Comparison of ENCODE assay signal across 14 cellular contexts in the genomic region with DNA sequence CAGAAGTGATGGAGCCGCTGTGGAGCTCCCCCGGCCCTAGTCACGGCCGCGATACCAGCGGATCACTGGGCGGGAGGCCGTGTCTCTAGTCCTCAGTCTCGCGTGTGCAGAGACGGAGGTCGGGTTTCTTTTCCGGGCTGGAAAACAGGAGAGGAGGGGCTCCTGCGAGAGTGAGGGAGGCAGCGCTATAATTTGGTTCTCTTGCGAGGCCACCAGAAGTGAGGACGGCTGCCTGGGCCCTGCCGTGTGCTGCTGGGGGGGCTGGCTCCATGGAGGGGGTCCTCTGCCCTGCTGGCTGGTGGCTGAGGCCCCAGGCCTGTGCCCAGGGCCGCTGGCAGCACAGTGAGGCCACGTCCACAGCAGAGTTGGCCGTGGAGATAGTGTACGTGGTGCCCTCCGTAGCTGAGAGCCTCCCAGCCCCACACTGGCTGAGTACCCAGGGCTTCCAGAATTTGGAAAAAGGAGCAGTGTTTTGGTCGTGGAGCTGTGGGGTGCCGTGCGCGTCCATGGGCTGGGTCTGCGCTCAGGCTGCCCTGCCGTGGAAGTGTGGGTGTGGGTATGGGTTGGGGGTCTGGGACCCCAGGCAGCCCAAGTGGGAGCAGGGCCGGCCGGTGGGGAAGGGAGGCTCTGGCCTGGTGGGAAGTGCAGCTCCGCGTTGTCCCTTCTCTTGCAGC. TPM values are rescaled to one million over a fixed set of nuclear protein-coding genes. Genes with fewer than 3 reads are reported as not detected.
A peak's percentile ranks its signal among the peaks of the same experiment; 100 is the strongest.
DNase-seq lines count a peak whose midpoint lies in the region; ATAC-seq and TF ChIP-seq lines count a peak whose summit lies in the region.
"Had no signal": no experiment of that assay in that cellular context is flagged by ENCODE, and none has a peak within 500 bp of the region (broad histone marks: within the 10 kb centered on the region; RNA-seq: fewer than 3 reads in every experiment).

No MANE protein-coding gene starts in this region.

- H3K4me2 ChIP-seq in parathyroid adenoma (ENCODE audit: low read length): peak overlapping the region; percentile 75

- H3K9ac ChIP-seq in HUES48 (ENCODE audit: low read depth, low read length) (no peak overlapping the region; the same call in 1 of the 2 replicates), parathyroid adenoma (no peak overlapping the region)

- no peaks in the 10 kb centered on the region for H3K9me3 Mint-ChIP-seq in CD8-positive, alpha-beta memory T cell
- H3K9me3 Mint-ChIP-seq in effector memory CD8-positive, alpha-beta T cell: no peaks in the 10 kb centered on the region

- peaks cover 80% of the 10 kb centered on the region for H3K79me2 ChIP-seq in parathyroid adenoma

- intact Hi-C loops in head of caudate nucleus (cut with DNase I): no loop called here

- peak overlapping the region in 6 of 7 donors; percentile 44 to 76 (median 67) for H3K4me3 Mint-ChIP-seq in CD8-positive, alpha-beta memory T cell
- peak overlapping the region; percentile 85 to 87 for H3K4me3 Mint-ChIP-seq in effector memory CD8-positive, alpha-beta T cell

- no peaks in the 10 kb centered on the region for H3K9me3 ChIP-seq in CD8-positive, alpha-beta memory T cell (ENCODE audit: low read length)
- no peaks in the 10 kb centered on the region for H3K9me3 ChIP-seq in HUES48 (ENCODE audit: control insufficient read depth, insufficient read depth, low read length)
- no peaks in the 10 kb centered on the region for H3K9me3 ChIP-seq in parathyroid adenoma (ENCODE audit: control insufficient read depth, low read length)

- H3K4me1 ChIP-seq in CD8-positive, alpha-beta memory T cell (ENCODE audit: insufficient read depth, low read length): peaks cover 54% of the 10 kb centered on the region
- H3K4me1 ChIP-seq in HUES48 (ENCODE audit: control insufficient read depth, insufficient read depth, low read length) (peaks cover 24% of the 10 kb centered on the region), parathyroid adenoma (peaks cover 39% of the 10 kb centered on the region)

- no peaks in the 10 kb centered on the region for H3K27me3 ChIP-seq in CD8-positive, alpha-beta memory T cell (ENCODE audit: insufficient read depth, low read length, poor library complexity, severe bottlenecking)
- H3K27me3 ChIP-seq in HUES48 (ENCODE audit: control insufficient read depth, insufficient read depth, low read length) (no peaks in the 10 kb centered on the region), parathyroid adenoma (ENCODE audit: control insufficient read depth, insufficient read depth, low read length) (no peaks in the 10 kb centered on the region)

- H3K4me1 Mint-ChIP-seq in CD8-positive, alpha-beta memory T cell: peaks cover 54 to 64% (median 54%) of the 10 kb centered on the region in 3 donors
- peaks cover 44 to 57% of the 10 kb centered on the region in 2 donors for H3K4me1 Mint-ChIP-seq in effector memory CD8-positive, alpha-beta T cell (ENCODE audit: low read depth in 2 of 2)

- POLR2A ChIA-PET in CD8-positive, alpha-beta memory T cell (lab: Charles Lee): no interaction called here

- peak overlapping the region in 6 of 8 donors; percentile 29 to 90 (median 80) for H3K27ac Mint-ChIP-seq in CD8-positive, alpha-beta memory T cell
- H3K27ac Mint-ChIP-seq in effector memory CD8-positive, alpha-beta T cell: peak overlapping the region; percentile 90 to 95

- H3K36me3 Mint-ChIP-seq in CD8-positive, alpha-beta memory T cell: peaks cover 6 to 71% (median 7%) of the 10 kb centered on the region in 3 donors
- peaks cover 97% of the 10 kb centered on the region for H3K36me3 Mint-ChIP-seq in effector memory CD8-positive, alpha-beta T cell (ENCODE audit: insufficient read depth)

- H3K27me3 Mint-ChIP-seq in CD8-positive, alpha-beta memory T cell: peaks cover 0 to 12% of the 10 kb centered on the region in 2 donors
- H3K27me3 Mint-ChIP-seq in effector memory CD8-positive, alpha-beta T cell: no peaks in the 10 kb centered on the region

- CTCF ChIA-PET in CD8-positive, alpha-beta memory T cell (lab: Charles Lee): no interaction called here

- no peak overlapping the region for H3K4me3 ChIP-seq in CD8-positive, alpha-beta memory T cell (ENCODE audit: low read length)
- H3K4me3 ChIP-seq in HUES48 (ENCODE audit: low read depth, low read length): no peak overlapping the region
- peak overlapping the region; percentile 51 for H3K4me3 ChIP-seq in parathyroid adenoma (ENCODE audit: low read depth, low read length)

- no peak overlapping the region for H2AFZ ChIP-seq in parathyroid adenoma

- no peak for DNase-seq in CD8-positive, alpha-beta memory T cell
- DNase-seq in effector memory CD8-positive, alpha-beta T cell: no peak
- DNase-seq in head of caudate nucleus: no peak
- no peak for DNase-seq in activated CD8-positive, alpha-beta memory T cell treated with anti-CD3 and anti-CD28 coated beads, Interleukin-2, amount 50 U/mL, for 48 hours
- no peak for DNase-seq in activated effector memory CD4-positive, alpha-beta T cell treated with Interleukin-2 at 50 U/mL for 16 hours
- DNase-seq: activated CD4-positive, alpha-beta T cell treated with anti-CD3 and anti-CD28 coated beads, Interleukin-2, amount 50 U/mL, for 4 hours; DMS53; NCI-H187; stimulated activated CD8-positive, alpha-beta memory T cell treated with anti-CD3 and anti-CD28 coated beads, Interleukin-4, amount 100 ng/mL, for 48 hours had no signal

- no peak for ATAC-seq in effector memory CD8-positive, alpha-beta T cell (replicated peaks)
- no peak for ATAC-seq in GM18907 (IDR thresholded peaks at IDR 0.05; ENCODE audit: unreplicated experiment)

- H3K27ac ChIP-seq in CD8-positive, alpha-beta memory T cell (ENCODE audit: low read depth, low read length): no peak overlapping the region
- H3K27ac ChIP-seq in HUES48 (ENCODE audit: low read depth, low read length): peak overlapping the region; percentile 18
- H3K27ac ChIP-seq in parathyroid adenoma: peak overlapping the region; percentile 96

- no peak for TF ChIP-seq CTCF in parathyroid adenoma (IDR thresholded peaks at IDR 0.05)

- H3K36me3 ChIP-seq in CD8-positive, alpha-beta memory T cell (ENCODE audit: insufficient read depth, low read length): peaks cover 56% of the 10 kb centered on the region
- peaks cover 95% of the 10 kb centered on the region for H3K36me3 ChIP-seq in HUES48 (ENCODE audit: control insufficient read depth, insufficient read depth, low read length)
- H3K36me3 ChIP-seq in parathyroid adenoma (ENCODE audit: control insufficient read depth, insufficient read depth, low read length): no peaks in the 10 kb centered on the region

RNA-seq across cellular contexts. Expression of gene PTBP1, which starts 5.8 kb away (rescaled TPM):
- 100 to 1,000 TPM; 969 to 978 TPM for total RNA-seq in CD8-positive, alpha-beta memory T cell
- 177 TPM for polyA plus RNA-seq in CD8-positive, alpha-beta memory T cell

RNA-seq across cellular contexts. Expression of gene PLPPR3, which starts 18.7 kb away (rescaled TPM):
- not detected for total RNA-seq in CD8-positive, alpha-beta memory T cell
- polyA plus RNA-seq in CD8-positive, alpha-beta memory T cell: not detected
- total RNA-seq: RPMI7951 had no signal

RNA-seq across cellular contexts. Expression of gene AZU1, which starts 24.6 kb away (rescaled TPM):
- not detected for total RNA-seq in CD8-positive, alpha-beta memory T cell
- polyA plus RNA-seq in CD8-positive, alpha-beta memory T cell: not detected
- total RNA-seq: pulmonary artery endothelial cell, RPMI7951 had no signal

RNA-seq across cellular contexts. Expression of gene PRTN3, which starts 37.8 kb away (rescaled TPM):
- total RNA-seq in CD8-positive, alpha-beta memory T cell: not detected
- not detected for polyA plus RNA-seq in CD8-positive, alpha-beta memory T cell
- total RNA-seq: pulmonary artery endothelial cell, RPMI7951 had no signal

RNA-seq across cellular contexts. Expression of gene ELANE, which starts 49.1 kb away (rescaled TPM):
- not detected for total RNA-seq in CD8-positive, alpha-beta memory T cell
- polyA plus RNA-seq in CD8-positive, alpha-beta memory T cell: not detected
- total RNA-seq: pulmonary artery endothelial cell, RPMI7951 had no signal
